ENCODE assay signal across 1 cellular context in the genomic region with DNA sequence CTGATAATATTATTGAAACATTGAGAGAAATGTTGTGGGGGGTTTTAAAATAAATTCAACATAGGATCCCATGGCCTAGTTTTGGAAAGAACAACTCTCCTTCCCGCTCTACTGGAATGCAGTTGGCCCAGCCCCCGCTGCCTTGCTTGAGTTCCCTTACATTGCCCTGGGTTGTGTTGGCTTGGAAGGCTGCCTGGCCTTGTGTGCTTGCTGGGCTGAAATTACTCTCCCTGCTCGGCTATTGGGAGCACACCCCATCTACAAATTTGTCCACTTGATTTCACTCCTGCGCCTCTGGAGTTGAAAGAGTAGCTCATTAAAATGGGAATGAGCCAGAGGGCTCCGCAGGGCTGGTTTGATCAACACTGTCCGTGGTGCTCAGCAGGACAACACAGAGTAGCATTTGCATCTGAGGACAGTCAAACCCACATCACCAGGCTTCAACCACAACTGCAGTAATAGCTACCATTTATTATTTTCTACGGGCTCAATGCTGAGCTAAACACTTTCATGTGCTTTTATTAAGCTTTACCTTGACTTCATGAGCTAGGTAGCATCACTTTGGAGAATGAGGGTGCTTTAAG.
TF ChIP-seq lines count a peak whose summit lies in the region.

No MANE protein-coding gene starts in this region.

TF ChIP-seq in H1, 55 proteins besides CTCF, POLR2A, EP300 and RAD21:
- TF ChIP-seq SRF (IDR thresholded peaks at IDR 0.05; ENCODE audit: low read depth, low read length) = no peak
- TF ChIP-seq FOSL1 (IDR thresholded peaks at IDR 0.05; ENCODE audit: insufficient read depth, low read depth, low read length) = no peak
- peak; percentile 73; the same call in 1 of the 2 replicates for TF ChIP-seq RBBP5 (IDR thresholded peaks at IDR 0.05; ENCODE audit: borderline replicate concordance, low read depth, low read length)
- no peak for TF ChIP-seq BRCA1 (IDR thresholded peaks at IDR 0.05; ENCODE audit: low read depth, low read length)
- TF ChIP-seq GABPA (IDR thresholded peaks at IDR 0.05; ENCODE audit: borderline replicate concordance, insufficient read depth, low read length) = no peak
- no peak for TF ChIP-seq JUN (IDR thresholded peaks at IDR 0.05; ENCODE audit: low read depth, low read length)
- peak; percentile 59; the same call in 1 of the 2 replicates for TF ChIP-seq TEAD4 (IDR thresholded peaks at IDR 0.05; ENCODE audit: low read depth, low read length)
- 0 out of 2 replicates have a peak, but pooled peaks have one; percentile 29 for TF ChIP-seq SP1 (IDR thresholded peaks at IDR 0.05; ENCODE audit: low read depth, low read length)
- peak; percentile 84 for TF ChIP-seq ASH2L (IDR thresholded peaks at IDR 0.05; ENCODE audit: low read length)
- TF ChIP-seq SP2 (IDR thresholded peaks at IDR 0.05; ENCODE audit: low read length) = no peak
- no peak for TF ChIP-seq TAF7 (optimal IDR thresholded peaks at IDR 0.05; ENCODE audit: borderline replicate concordance, low read depth, low read length)
- TF ChIP-seq RXRA (IDR thresholded peaks at IDR 0.05; ENCODE audit: insufficient read depth, low read depth, low read length) = no peak
- no peak for TF ChIP-seq CTBP2 (IDR thresholded peaks at IDR 0.05; ENCODE audit: borderline replicate concordance, insufficient read depth, insufficient read length, low read length)
- no peak for TF ChIP-seq CREB1 (IDR thresholded peaks at IDR 0.05)
- TF ChIP-seq EZH2 (IDR thresholded peaks at IDR 0.05; ENCODE audit: low read depth, low read length, severe bottlenecking) = no peak
